In the genomic region with DNA sequence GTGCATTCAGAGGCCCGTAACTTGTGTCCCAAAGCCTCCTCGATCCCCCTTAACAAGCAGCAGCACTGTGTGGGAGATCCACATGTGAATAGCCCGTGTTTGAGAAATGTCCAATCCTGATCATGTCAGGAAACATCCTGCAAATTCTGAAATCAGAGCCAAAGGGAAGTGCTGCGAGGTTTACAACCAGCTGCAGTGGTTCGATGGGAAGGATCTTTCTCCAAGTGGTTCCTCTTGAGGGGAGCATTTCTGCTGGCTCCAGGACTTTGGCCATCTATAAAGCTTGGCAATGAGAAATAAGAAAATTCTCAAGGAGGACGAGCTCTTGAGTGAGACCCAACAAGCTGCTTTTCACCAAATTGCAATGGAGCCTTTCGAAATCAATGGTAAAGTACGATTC, we compare ENCODE assay signal across 2 cellular contexts.
TF ChIP-seq lines count a peak whose summit lies in the region.

A gene with protein sequence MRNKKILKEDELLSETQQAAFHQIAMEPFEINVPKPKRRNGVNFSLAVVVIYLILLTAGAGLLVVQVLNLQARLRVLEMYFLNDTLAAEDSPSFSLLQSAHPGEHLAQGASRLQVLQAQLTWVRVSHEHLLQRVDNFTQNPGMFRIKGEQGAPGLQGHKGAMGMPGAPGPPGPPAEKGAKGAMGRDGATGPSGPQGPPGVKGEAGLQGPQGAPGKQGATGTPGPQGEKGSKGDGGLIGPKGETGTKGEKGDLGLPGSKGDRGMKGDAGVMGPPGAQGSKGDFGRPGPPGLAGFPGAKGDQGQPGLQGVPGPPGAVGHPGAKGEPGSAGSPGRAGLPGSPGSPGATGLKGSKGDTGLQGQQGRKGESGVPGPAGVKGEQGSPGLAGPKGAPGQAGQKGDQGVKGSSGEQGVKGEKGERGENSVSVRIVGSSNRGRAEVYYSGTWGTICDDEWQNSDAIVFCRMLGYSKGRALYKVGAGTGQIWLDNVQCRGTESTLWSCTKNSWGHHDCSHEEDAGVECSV (plus strand): TSS at position 183 of the 400 bp plus-strand sequence. CDS start 107 bp downstream, at position 290.

TF ChIP-seq in liver, 16 proteins besides CTCF, POLR2A, EP300 and RAD21:
- TF ChIP-seq, protein P1, sequence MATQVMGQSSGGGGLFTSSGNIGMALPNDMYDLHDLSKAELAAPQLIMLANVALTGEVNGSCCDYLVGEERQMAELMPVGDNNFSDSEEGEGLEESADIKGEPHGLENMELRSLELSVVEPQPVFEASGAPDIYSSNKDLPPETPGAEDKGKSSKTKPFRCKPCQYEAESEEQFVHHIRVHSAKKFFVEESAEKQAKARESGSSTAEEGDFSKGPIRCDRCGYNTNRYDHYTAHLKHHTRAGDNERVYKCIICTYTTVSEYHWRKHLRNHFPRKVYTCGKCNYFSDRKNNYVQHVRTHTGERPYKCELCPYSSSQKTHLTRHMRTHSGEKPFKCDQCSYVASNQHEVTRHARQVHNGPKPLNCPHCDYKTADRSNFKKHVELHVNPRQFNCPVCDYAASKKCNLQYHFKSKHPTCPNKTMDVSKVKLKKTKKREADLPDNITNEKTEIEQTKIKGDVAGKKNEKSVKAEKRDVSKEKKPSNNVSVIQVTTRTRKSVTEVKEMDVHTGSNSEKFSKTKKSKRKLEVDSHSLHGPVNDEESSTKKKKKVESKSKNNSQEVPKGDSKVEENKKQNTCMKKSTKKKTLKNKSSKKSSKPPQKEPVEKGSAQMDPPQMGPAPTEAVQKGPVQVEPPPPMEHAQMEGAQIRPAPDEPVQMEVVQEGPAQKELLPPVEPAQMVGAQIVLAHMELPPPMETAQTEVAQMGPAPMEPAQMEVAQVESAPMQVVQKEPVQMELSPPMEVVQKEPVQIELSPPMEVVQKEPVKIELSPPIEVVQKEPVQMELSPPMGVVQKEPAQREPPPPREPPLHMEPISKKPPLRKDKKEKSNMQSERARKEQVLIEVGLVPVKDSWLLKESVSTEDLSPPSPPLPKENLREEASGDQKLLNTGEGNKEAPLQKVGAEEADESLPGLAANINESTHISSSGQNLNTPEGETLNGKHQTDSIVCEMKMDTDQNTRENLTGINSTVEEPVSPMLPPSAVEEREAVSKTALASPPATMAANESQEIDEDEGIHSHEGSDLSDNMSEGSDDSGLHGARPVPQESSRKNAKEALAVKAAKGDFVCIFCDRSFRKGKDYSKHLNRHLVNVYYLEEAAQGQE (IDR thresholded peaks at IDR 0.05), result no peak
- TF ChIP-seq SP1 (IDR thresholded peaks at IDR 0.05), result no peak
- TF ChIP-seq TAF1 (conservative IDR thresholded peaks at IDR 0.05), result no peak
- TF ChIP-seq FOXA2 (IDR thresholded peaks at IDR 0.05), result no peak
- TF ChIP-seq, protein P2, sequence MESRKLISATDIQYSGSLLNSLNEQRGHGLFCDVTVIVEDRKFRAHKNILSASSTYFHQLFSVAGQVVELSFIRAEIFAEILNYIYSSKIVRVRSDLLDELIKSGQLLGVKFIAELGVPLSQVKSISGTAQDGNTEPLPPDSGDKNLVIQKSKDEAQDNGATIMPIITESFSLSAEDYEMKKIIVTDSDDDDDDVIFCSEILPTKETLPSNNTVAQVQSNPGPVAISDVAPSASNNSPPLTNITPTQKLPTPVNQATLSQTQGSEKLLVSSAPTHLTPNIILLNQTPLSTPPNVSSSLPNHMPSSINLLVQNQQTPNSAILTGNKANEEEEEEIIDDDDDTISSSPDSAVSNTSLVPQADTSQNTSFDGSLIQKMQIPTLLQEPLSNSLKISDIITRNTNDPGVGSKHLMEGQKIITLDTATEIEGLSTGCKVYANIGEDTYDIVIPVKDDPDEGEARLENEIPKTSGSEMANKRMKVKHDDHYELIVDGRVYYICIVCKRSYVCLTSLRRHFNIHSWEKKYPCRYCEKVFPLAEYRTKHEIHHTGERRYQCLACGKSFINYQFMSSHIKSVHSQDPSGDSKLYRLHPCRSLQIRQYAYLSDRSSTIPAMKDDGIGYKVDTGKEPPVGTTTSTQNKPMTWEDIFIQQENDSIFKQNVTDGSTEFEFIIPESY (IDR thresholded peaks at IDR 0.05), result no peak
- no peak for TF ChIP-seq RXRA (IDR thresholded peaks at IDR 0.05)
- no peak for TF ChIP-seq EGR1 (IDR thresholded peaks at IDR 0.05; ENCODE audit: low read depth in 2 of 2)
- no peak for TF ChIP-seq ATF3 (IDR thresholded peaks at IDR 0.05)
- no peak for TF ChIP-seq NR2F2 (IDR thresholded peaks at IDR 0.05)
- TF ChIP-seq, protein P3, sequence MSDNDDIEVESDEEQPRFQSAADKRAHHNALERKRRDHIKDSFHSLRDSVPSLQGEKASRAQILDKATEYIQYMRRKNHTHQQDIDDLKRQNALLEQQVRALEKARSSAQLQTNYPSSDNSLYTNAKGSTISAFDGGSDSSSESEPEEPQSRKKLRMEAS (IDR thresholded peaks at IDR 0.05), result no peak

TF ChIP-seq in HepG2, 621 proteins besides CTCF, POLR2A, EP300 and RAD21:
- TF ChIP-seq, protein P4, sequence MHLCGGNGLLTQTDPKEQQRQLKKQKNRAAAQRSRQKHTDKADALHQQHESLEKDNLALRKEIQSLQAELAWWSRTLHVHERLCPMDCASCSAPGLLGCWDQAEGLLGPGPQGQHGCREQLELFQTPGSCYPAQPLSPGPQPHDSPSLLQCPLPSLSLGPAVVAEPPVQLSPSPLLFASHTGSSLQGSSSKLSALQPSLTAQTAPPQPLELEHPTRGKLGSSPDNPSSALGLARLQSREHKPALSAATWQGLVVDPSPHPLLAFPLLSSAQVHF (CRISPR knock-in tag; IDR thresholded peaks at IDR 0.05), result no peak
- TF ChIP-seq, protein P5, sequence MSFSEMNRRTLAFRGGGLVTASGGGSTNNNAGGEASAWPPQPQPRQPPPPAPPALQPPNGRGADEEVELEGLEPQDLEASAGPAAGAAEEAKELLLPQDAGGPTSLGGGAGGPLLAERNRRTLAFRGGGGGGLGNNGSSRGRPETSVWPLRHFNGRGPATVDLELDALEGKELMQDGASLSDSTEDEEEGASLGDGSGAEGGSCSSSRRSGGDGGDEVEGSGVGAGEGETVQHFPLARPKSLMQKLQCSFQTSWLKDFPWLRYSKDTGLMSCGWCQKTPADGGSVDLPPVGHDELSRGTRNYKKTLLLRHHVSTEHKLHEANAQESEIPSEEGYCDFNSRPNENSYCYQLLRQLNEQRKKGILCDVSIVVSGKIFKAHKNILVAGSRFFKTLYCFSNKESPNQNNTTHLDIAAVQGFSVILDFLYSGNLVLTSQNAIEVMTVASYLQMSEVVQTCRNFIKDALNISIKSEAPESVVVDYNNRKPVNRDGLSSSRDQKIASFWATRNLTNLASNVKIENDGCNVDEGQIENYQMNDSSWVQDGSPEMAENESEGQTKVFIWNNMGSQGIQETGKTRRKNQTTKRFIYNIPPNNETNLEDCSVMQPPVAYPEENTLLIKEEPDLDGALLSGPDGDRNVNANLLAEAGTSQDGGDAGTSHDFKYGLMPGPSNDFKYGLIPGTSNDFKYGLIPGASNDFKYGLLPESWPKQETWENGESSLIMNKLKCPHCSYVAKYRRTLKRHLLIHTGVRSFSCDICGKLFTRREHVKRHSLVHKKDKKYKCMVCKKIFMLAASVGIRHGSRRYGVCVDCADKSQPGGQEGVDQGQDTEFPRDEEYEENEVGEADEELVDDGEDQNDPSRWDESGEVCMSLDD (CRISPR knock-in tag; IDR thresholded peaks at IDR 0.05; ENCODE audit: borderline replicate concordance), result no peak
- TF ChIP-seq ZNF605 (CRISPR knock-in tag; IDR thresholded peaks at IDR 0.05) (no peak), ZBTB20 (CRISPR knock-in tag; IDR thresholded peaks at IDR 0.05; ENCODE audit: borderline replicate concordance, low read depth) (no peak), ZNF768 (CRISPR knock-in tag; IDR thresholded peaks at IDR 0.05) (no peak), ZNF234 (CRISPR knock-in tag; conservative IDR thresholded peaks at IDR 0.05) (no peak), MAFF (IDR thresholded peaks at IDR 0.05; ENCODE audit: low read depth, low read length) (no peak), ZNF552 (CRISPR knock-in tag; IDR thresholded peaks at IDR 0.05; ENCODE audit: borderline replicate concordance) (no peak), HOXD1 (CRISPR knock-in tag; IDR thresholded peaks at IDR 0.05) (no peak), TEAD2 (CRISPR knock-in tag; IDR thresholded peaks at IDR 0.05) (no peak), FOXO1 (CRISPR knock-in tag; IDR thresholded peaks at IDR 0.05) (no peak), ZNF18 (CRISPR knock-in tag; IDR thresholded peaks at IDR 0.05; ENCODE audit: insufficient replicate concordance) (no peak), ZNF75D (CRISPR knock-in tag; IDR thresholded peaks at IDR 0.05; ENCODE audit: borderline replicate concordance) (no peak), CBFB (CRISPR knock-in tag; IDR thresholded peaks at IDR 0.05) (no peak), PHF20 (CRISPR knock-in tag; IDR thresholded peaks at IDR 0.05) (no peak), ATF7-NPFF (CRISPR knock-in tag; IDR thresholded peaks at IDR 0.05; ENCODE audit: low read depth) (no peak), ZNF501 (CRISPR knock-in tag; IDR thresholded peaks at IDR 0.05) (no peak), HDAC6 (IDR thresholded peaks at IDR 0.05; ENCODE audit: low read depth, low read length) (no peak), ZNF792 (CRISPR knock-in tag; IDR thresholded peaks at IDR 0.05) (no peak)
- TF ChIP-seq, protein P6, sequence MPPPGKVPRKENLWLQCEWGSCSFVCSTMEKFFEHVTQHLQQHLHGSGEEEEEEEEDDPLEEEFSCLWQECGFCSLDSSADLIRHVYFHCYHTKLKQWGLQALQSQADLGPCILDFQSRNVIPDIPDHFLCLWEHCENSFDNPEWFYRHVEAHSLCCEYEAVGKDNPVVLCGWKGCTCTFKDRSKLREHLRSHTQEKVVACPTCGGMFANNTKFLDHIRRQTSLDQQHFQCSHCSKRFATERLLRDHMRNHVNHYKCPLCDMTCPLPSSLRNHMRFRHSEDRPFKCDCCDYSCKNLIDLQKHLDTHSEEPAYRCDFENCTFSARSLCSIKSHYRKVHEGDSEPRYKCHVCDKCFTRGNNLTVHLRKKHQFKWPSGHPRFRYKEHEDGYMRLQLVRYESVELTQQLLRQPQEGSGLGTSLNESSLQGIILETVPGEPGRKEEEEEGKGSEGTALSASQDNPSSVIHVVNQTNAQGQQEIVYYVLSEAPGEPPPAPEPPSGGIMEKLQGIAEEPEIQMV (CRISPR knock-in tag; IDR thresholded peaks at IDR 0.05; ENCODE audit: low read depth), result no peak
TF ChIP-seq in HepG2: peak in this region for 0.
